8 cellular contexts compared by ENCODE assay signal in genomic region chr6:151239603-151240035, GRCh38. TPM values are rescaled to one million over a fixed set of nuclear protein-coding genes. Genes with fewer than 3 reads are reported as not detected.
DNase-seq lines count a peak whose midpoint lies in the region; ATAC-seq and TF ChIP-seq lines count a peak whose summit lies in the region.

Gene AKAP12, plus strand, starts transcription at chr6:151239967. Its CDS starts 596 bp downstream, at chr6:151240563.

- H3K4me1 ChIP-seq in BE2C = peaks cover 19% of the 10 kb centered on the region
- H3K4me1 ChIP-seq in mesendoderm (ENCODE audit: control insufficient read depth, low read depth, low read length) = peaks cover 5% of the 10 kb centered on the region
- H3K4me1 ChIP-seq in thyroid gland = peaks cover 15 to 20% of the 10 kb centered on the region in 2 donors

- intact Hi-C loops in thyroid gland (cut with DNase I) = loop anchor here (5.0 to 10.0 kb wide), 2 partner anchors 83 to 225 kb away; no protein-coding TSS in a partner anchor

- no peak within 1 kb of the TSS for H4K8ac ChIP-seq in mesendoderm (ENCODE audit: low read depth, low read length)

- no peaks in the 10 kb centered on the region for H3K9me3 Mint-ChIP-seq in effector memory CD8-positive, alpha-beta T cell

- peak within 1 kb of the TSS; percentile 91 for H3K56ac ChIP-seq in mesendoderm (ENCODE audit: low read length)

- peak within 1 kb of the TSS; percentile 68 for H3K4me2 ChIP-seq in mesendoderm (ENCODE audit: low read length)

- peak within 1 kb of the TSS; percentile 8 for H2BK120ac ChIP-seq in mesendoderm (ENCODE audit: low read depth, low read length)

- H3K9me3 ChIP-seq in BE2C (no peaks in the 10 kb centered on the region; the same call in 1 of the 2 replicates), thyroid gland (no peaks in the 10 kb centered on the region)

- no peak within 1 kb of the TSS for H3K23ac ChIP-seq in mesendoderm (ENCODE audit: low read length)

- peaks cover 0 to 2% of the 10 kb centered on the region in 2 donors for H3K4me1 Mint-ChIP-seq in effector memory CD8-positive, alpha-beta T cell (ENCODE audit: low read depth in 2 of 2)

- H3K36me3 ChIP-seq in BE2C = no peaks in the 10 kb centered on the region
- H3K36me3 ChIP-seq in mesendoderm (ENCODE audit: control insufficient read depth, insufficient read depth, low read length) = no peaks in the 10 kb centered on the region
- H3K36me3 ChIP-seq in thyroid gland = no peaks in the 10 kb centered on the region

- no peak within 1 kb of the TSS for H2BK15ac ChIP-seq in mesendoderm (replicated peaks; ENCODE audit: low read depth)

- TF ChIP-seq POLR2A in thyroid gland (IDR thresholded peaks at IDR 0.05) = no peak

- peak within 1 kb of the TSS; percentile 41 to 64 for H3K4me3 Mint-ChIP-seq in effector memory CD8-positive, alpha-beta T cell

- peak within 1 kb of the TSS; percentile 80 for H3K4me3 ChIP-seq in BE2C (ENCODE audit: low read depth, low read length)
- H3K4me3 ChIP-seq in mesendoderm (ENCODE audit: low read length) = peak within 1 kb of the TSS; percentile 72
- peak within 1 kb of the TSS; percentile 57 to 80 (median 72) for H3K4me3 ChIP-seq in thyroid gland (replicated peaks in 1 of 3)

- H2BK5ac ChIP-seq in mesendoderm (ENCODE audit: low read length) = no peak within 1 kb of the TSS

- peaks cover 2% of the 10 kb centered on the region for H3K79me1 ChIP-seq in mesendoderm (ENCODE audit: low read length)

- H3K27me3 Mint-ChIP-seq in effector memory CD8-positive, alpha-beta T cell = peaks cover 60 to 79% of the 10 kb centered on the region in 2 donors

- no peaks in the 10 kb centered on the region for H3K36me3 Mint-ChIP-seq in effector memory CD8-positive, alpha-beta T cell (ENCODE audit: insufficient read depth)

- DNase-seq in BE2C = no peak
- DNase-seq in NCI-H2227 (lab: John Stamatoyannopoulos, UW; ENCODE audit: unreplicated experiment) = peak; percentile 54
- DNase-seq in effector memory CD8-positive, alpha-beta T cell = no peak
- DNase-seq in mesendoderm = peak; percentile 88
- DNase-seq in thyroid gland = peak; percentile 14 to 19
- no peak for DNase-seq in NCI-H1436 (lab: John Stamatoyannopoulos, UW)
- no peak for DNase-seq in stimulated activated naive CD4-positive, alpha-beta T cell treated with Interleukin-2 at 50 U/mL for 16 hours (lab: John Stamatoyannopoulos, UW)
- DNase-seq in GOT3 (lab: John Stamatoyannopoulos, UW) = no peak

- H3K27ac ChIP-seq in mesendoderm (ENCODE audit: low read depth, low read length) = peak within 1 kb of the TSS; percentile 91
- peak within 1 kb of the TSS; percentile 66 to 85 (median 76) for H3K27ac ChIP-seq in thyroid gland

- peak within 1 kb of the TSS; percentile 75 for H3K4ac ChIP-seq in mesendoderm (ENCODE audit: low read depth, low read length)

- no peak within 1 kb of the TSS for H3K27ac Mint-ChIP-seq in effector memory CD8-positive, alpha-beta T cell

- H3K79me2 ChIP-seq in mesendoderm (ENCODE audit: control insufficient read depth, insufficient read depth, low read length) = peaks cover 21% of the 10 kb centered on the region

- peak within 1 kb of the TSS; percentile 81 for H3K9ac ChIP-seq in mesendoderm (ENCODE audit: low read length)

- no CpG with 5 or more reads among the region's 23 CpGs for WGBS in mesendoderm (ENCODE audit: extremely low coverage, insufficient coverage, low lambda C conversion rate)
- 46 to 48% methylated on average over 23 of the region's 23 CpGs for WGBS in thyroid gland, 2 donors

- TF ChIP-seq CTCF in BE2C (IDR thresholded peaks at IDR 0.05; ENCODE audit: low read depth, low read length) (no peak), thyroid gland (IDR thresholded peaks at IDR 0.05) (no peak)

- H3K18ac ChIP-seq in mesendoderm (ENCODE audit: low read length) = peak within 1 kb of the TSS; percentile 93

- no peak within 1 kb of the TSS for H2AK5ac ChIP-seq in mesendoderm (ENCODE audit: low read length)

- no peak for ATAC-seq in effector memory CD8-positive, alpha-beta T cell (replicated peaks)

- H3K27me3 ChIP-seq in BE2C = no peaks in the 10 kb centered on the region
- no peaks in the 10 kb centered on the region for H3K27me3 ChIP-seq in mesendoderm (ENCODE audit: insufficient read depth, low read length, poor library complexity)
- no peaks in the 10 kb centered on the region for H3K27me3 ChIP-seq in thyroid gland

- H4K5ac ChIP-seq in mesendoderm (ENCODE audit: low read length) = no peak within 1 kb of the TSS

RNA-seq across cellular contexts. Expression of gene AKAP12, which starts in this region (rescaled TPM):
- polyA plus RNA-seq in BE2C (2012; ENCODE audit: insufficient read depth, insufficient read length, low read depth) = 44.5 TPM
- polyA plus RNA-seq in mesendoderm (2013, experiment 1 of 2) = 33.8 TPM
- 34.4 TPM for polyA plus RNA-seq in mesendoderm (2013, experiment 2 of 2)
- 100 to 1,000 TPM in 2 of 4 donors, 10 to 100 TPM in 2; 50.7 to 108 (median 79.4) TPM for total RNA-seq in thyroid gland

Comparison
In these comparisons a context has a peak if more than half of its experiments do, and no peak if none do; other contexts are left out.
1. DNase-seq: peak in NCI-H2227 (single experiment), mesendoderm (single experiment) and thyroid gland (2 of 2); none in BE2C (single experiment), effector memory CD8-positive, alpha-beta T cell (0 of 3), NCI-H1436 (single experiment), stimulated activated naive CD4-positive, alpha-beta T cell treated with Interleukin-2 at 50 U/mL for 16 hours (single experiment) and GOT3 (single experiment).
2. Peak in every context shown above with its lines, with median percentiles within 50 percentile points of each other: H3K4me3 ChIP-seq.